In genomic region chr17:78174870-78175642, GRCh38 we compare ENCODE assay signal across 1 cellular context.
TF ChIP-seq lines count a peak whose summit lies in the region.

No MANE protein-coding gene starts in this region.

TF ChIP-seq in H1, 55 proteins besides CTCF, POLR2A, EP300 and RAD21:
- TF ChIP-seq BACH1 (IDR thresholded peaks at IDR 0.05; ENCODE audit: low read length), result no peak
